11 cellular contexts compared by ENCODE assay signal in the genomic region with DNA sequence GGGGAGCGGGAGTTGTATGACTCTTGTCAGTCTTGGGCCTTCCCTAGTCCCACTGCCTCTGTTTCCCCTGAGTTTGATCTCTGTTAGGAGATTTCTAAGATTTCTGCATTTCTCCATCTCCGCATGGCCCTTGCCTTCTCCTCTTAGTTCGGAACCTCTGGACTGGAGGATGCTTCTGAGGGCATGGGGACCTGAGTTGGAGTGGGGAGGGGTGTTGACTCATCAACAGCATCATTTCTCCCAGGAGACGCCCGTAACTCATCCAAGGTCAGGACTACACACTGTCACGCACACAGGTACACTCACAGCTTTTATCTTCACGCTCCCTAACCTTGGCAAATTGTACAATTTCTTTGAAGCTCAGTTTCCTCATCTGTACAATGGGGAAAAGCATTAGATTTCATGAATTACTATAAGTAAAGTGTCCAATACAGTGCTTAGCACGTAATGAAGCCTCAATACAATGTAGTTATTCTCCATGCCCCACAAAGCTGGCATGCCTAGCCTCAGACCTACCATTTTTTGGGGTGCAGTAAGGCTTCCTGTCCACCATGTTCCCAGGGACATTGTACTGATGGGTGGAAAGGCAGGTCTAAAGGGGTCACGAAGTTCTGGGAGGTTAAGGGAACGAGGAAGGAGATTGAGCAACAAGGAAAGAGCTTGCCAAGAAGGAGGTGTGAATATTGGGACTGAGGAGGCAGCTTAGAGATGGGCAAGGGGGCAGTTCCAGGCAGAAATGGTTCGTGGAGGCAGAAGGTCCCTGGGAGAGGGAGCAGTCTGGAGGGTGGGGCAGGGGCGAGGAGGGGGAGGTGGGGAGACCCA. TPM values are rescaled to one million over a fixed set of nuclear protein-coding genes. Genes with fewer than 3 reads are reported as not detected.
DNase-seq lines count a peak whose midpoint lies in the region; ATAC-seq and TF ChIP-seq lines count a peak whose summit lies in the region.
"Had no signal": no experiment of that assay in that cellular context is flagged by ENCODE, and none has a peak within 500 bp of the region (broad histone marks: within the 10 kb centered on the region; RNA-seq: fewer than 3 reads in every experiment).

No MANE protein-coding gene starts in this region.

- peak overlapping the region; percentile 73 for H3K27ac Mint-ChIP-seq in T-helper 2 cell treated with Interferon-gamma antibody and Interleukin-4, amounts not matched to agents 5 μg/mL and 100 μg/mL, for 36 hours
- peak overlapping the region; percentile 42; the same call in 1 of the 2 replicates for H3K27ac Mint-ChIP-seq in WTC11
- H3K27ac Mint-ChIP-seq in glutamatergic neuron (ENCODE audit: unreplicated experiment): peak overlapping the region; percentile 62
- H3K27ac Mint-ChIP-seq in stimulated activated naive CD8-positive, alpha-beta T cell treated with anti-CD3 and anti-CD28 coated beads, Interleukin-15, amount 100 ng/mL, for 72 hours: peak overlapping the region; percentile 35 to 90
- H3K27ac Mint-ChIP-seq: activated B cell treated with CpG ODN at 0.5 μM for 24 hours had no signal

- POLR2A ChIA-PET in WTC11 (lab: Charles Lee): interaction anchor here (1.0 to 1.5 kb wide), 4 partner anchors 15 to 174 kb away, joined by 3 to 4 read pairs (median 3); no protein-coding TSS in a partner anchor

- no peaks in the 10 kb centered on the region for H3K9me3 Mint-ChIP-seq in T-helper 2 cell treated with Interferon-gamma antibody and Interleukin-4, amounts not matched to agents 5 μg/mL and 100 μg/mL, for 36 hours
- no peaks in the 10 kb centered on the region for H3K9me3 Mint-ChIP-seq in WTC11
- peaks cover 33% of the 10 kb centered on the region for H3K9me3 Mint-ChIP-seq in glutamatergic neuron (ENCODE audit: unreplicated experiment)
- H3K9me3 Mint-ChIP-seq in stimulated activated naive CD8-positive, alpha-beta T cell treated with anti-CD3 and anti-CD28 coated beads, Interleukin-15, amount 100 ng/mL, for 72 hours: no peaks in the 10 kb centered on the region
- H3K9me3 Mint-ChIP-seq: activated B cell treated with CpG ODN at 0.5 μM for 24 hours had no signal

- H3K4me3 Mint-ChIP-seq in T-helper 2 cell treated with Interferon-gamma antibody and Interleukin-4, amounts not matched to agents 5 μg/mL and 100 μg/mL, for 36 hours: peak overlapping the region; percentile 70
- H3K4me3 Mint-ChIP-seq in WTC11 (peak overlapping the region; percentile 18), glutamatergic neuron (ENCODE audit: unreplicated experiment) (peak overlapping the region; percentile 42)
- H3K4me3 Mint-ChIP-seq in stimulated activated naive CD8-positive, alpha-beta T cell treated with anti-CD3 and anti-CD28 coated beads, Interleukin-15, amount 100 ng/mL, for 72 hours: peak overlapping the region; percentile 87 to 92
- H3K4me3 Mint-ChIP-seq: activated B cell treated with CpG ODN at 0.5 μM for 24 hours had no signal

- TF ChIP-seq CTCF in WTC11 (IDR thresholded peaks at IDR 0.05) (no peak), glutamatergic neuron (IDR thresholded peaks at IDR 0.05; ENCODE audit: partially characterized antibody, unreplicated experiment) (no peak)

- H3K27me3 Mint-ChIP-seq in T-helper 2 cell treated with Interferon-gamma antibody and Interleukin-4, amounts not matched to agents 5 μg/mL and 100 μg/mL, for 36 hours (ENCODE audit: low read depth): no peaks in the 10 kb centered on the region
- H3K27me3 Mint-ChIP-seq in WTC11 (ENCODE audit: low read depth) (peaks cover 50% of the 10 kb centered on the region), glutamatergic neuron (ENCODE audit: unreplicated experiment) (peaks cover 39% of the 10 kb centered on the region)
- H3K27me3 Mint-ChIP-seq in stimulated activated naive CD8-positive, alpha-beta T cell treated with anti-CD3 and anti-CD28 coated beads, Interleukin-15, amount 100 ng/mL, for 72 hours: peaks cover 38% of the 10 kb centered on the region

- H3K4me1 Mint-ChIP-seq in T-helper 2 cell treated with Interferon-gamma antibody and Interleukin-4, amounts not matched to agents 5 μg/mL and 100 μg/mL, for 36 hours (ENCODE audit: low read depth): peaks cover 58% of the 10 kb centered on the region
- H3K4me1 Mint-ChIP-seq in WTC11: peaks cover 61% of the 10 kb centered on the region
- peaks cover 9% of the 10 kb centered on the region for H3K4me1 Mint-ChIP-seq in glutamatergic neuron (ENCODE audit: low read depth, unreplicated experiment)
- peaks cover 92% of the 10 kb centered on the region for H3K4me1 Mint-ChIP-seq in stimulated activated naive CD8-positive, alpha-beta T cell treated with anti-CD3 and anti-CD28 coated beads, Interleukin-15, amount 100 ng/mL, for 72 hours

- CTCF ChIA-PET in WTC11 (lab: Charles Lee): interaction anchor here (1.1 to 10.5 kb wide), 7 partner anchors 8 to 234 kb away, joined by 3 to 234 read pairs (median 4); partner anchors contain the start of genes COPS7A, MLF2 and P3H3

- H3K36me3 Mint-ChIP-seq in T-helper 2 cell treated with Interferon-gamma antibody and Interleukin-4, amounts not matched to agents 5 μg/mL and 100 μg/mL, for 36 hours (ENCODE audit: low read depth): peaks cover 2% of the 10 kb centered on the region
- peaks cover 13% of the 10 kb centered on the region for H3K36me3 Mint-ChIP-seq in WTC11
- peaks cover 11% of the 10 kb centered on the region for H3K36me3 Mint-ChIP-seq in glutamatergic neuron (ENCODE audit: unreplicated experiment)

- no peak for DNase-seq in T-helper 2 cell treated with Interferon-gamma antibody and Interleukin-4, amounts not matched to agents 5 μg/mL and 100 μg/mL, for 36 hours (ENCODE audit: low spot score)
- DNase-seq in T-helper 2 cell (no peak), WTC11 (ENCODE audit: low spot score) (no peak), glutamatergic neuron (no peak), foreskin melanocyte (no peak)
- no peak for DNase-seq in stimulated activated naive CD8-positive, alpha-beta T cell treated with anti-CD3 and anti-CD28 coated beads, Interleukin-15, amount 100 ng/mL, for 72 hours
- DNase-seq: activated B cell treated with CpG ODN at 0.5 μM for 24 hours, H9 had no signal

- ATAC-seq in WTC11 (no peak), HG03521 (IDR thresholded peaks at IDR 0.05; ENCODE audit: unreplicated experiment) (no peak), GM18858 (IDR thresholded peaks at IDR 0.05; ENCODE audit: unreplicated experiment) (no peak)
- no peak for ATAC-seq in stimulated activated naive CD8-positive, alpha-beta T cell treated with anti-CD3 and anti-CD28 coated beads, Interleukin-15, amount 100 ng/mL, for 72 hours

TF ChIP-seq in WTC11, 78 proteins besides CTCF, POLR2A, EP300 and RAD21:
- TF ChIP-seq ETV6 (CRISPR knock-in tag; IDR thresholded peaks at IDR 0.05) (no peak), NR1H2 (CRISPR knock-in tag; IDR thresholded peaks at IDR 0.05) (no peak), ZNF219 (CRISPR knock-in tag; IDR thresholded peaks at IDR 0.05; ENCODE audit: borderline replicate concordance) (no peak), KAT7 (CRISPR knock-in tag; IDR thresholded peaks at IDR 0.05; ENCODE audit: borderline replicate concordance) (no peak), ZNF232 (CRISPR knock-in tag; IDR thresholded peaks at IDR 0.05) (no peak), IRF2 (CRISPR knock-in tag; IDR thresholded peaks at IDR 0.05; ENCODE audit: borderline replicate concordance, low read depth) (no peak)
- TF ChIP-seq, protein P1, sequence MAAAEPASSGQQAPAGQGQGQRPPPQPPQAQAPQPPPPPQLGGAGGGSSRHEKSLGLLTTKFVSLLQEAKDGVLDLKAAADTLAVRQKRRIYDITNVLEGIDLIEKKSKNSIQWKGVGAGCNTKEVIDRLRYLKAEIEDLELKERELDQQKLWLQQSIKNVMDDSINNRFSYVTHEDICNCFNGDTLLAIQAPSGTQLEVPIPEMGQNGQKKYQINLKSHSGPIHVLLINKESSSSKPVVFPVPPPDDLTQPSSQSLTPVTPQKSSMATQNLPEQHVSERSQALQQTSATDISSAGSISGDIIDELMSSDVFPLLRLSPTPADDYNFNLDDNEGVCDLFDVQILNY (CRISPR knock-in tag; IDR thresholded peaks at IDR 0.05): no peak

RNA-seq across cellular contexts. Expression of gene LAG3, which starts 0.6 kb away (rescaled TPM):
- total RNA-seq in WTC11 (2021): 2.4 to 2.6 TPM (median 2.6 TPM) in 3 replicates
- 7.3 TPM for total RNA-seq in glutamatergic neuron (ENCODE audit: unreplicated experiment)
- total RNA-seq: activated B cell treated with CpG ODN at 0.5 μM for 24 hours, ascending aorta had no signal

RNA-seq across cellular contexts. Expression of gene PTMS, which starts 5.6 kb away (rescaled TPM):
- total RNA-seq in WTC11 (2021): 370 to 539 TPM (median 525 TPM) in 3 replicates
- 966 TPM for total RNA-seq in glutamatergic neuron (ENCODE audit: unreplicated experiment)

RNA-seq across cellular contexts. Expression of gene CD4, which starts 17.6 kb away (rescaled TPM):
- 2.5 to 3.3 TPM (median 2.7 TPM) in 3 replicates for total RNA-seq in WTC11 (2021)
- total RNA-seq in glutamatergic neuron (ENCODE audit: unreplicated experiment): 0.17 TPM

RNA-seq across cellular contexts. Expression of gene MLF2, which starts 18.8 kb away (rescaled TPM):
- total RNA-seq in WTC11 (2021) (226 to 236 TPM (median 229 TPM) in 3 replicates), glutamatergic neuron (ENCODE audit: unreplicated experiment) (228 TPM)

RNA-seq across cellular contexts. Expression of gene COPS7A, which starts 47.9 kb away (rescaled TPM):
- 41.2 to 43.8 TPM (median 41.4 TPM) in 3 replicates for total RNA-seq in WTC11 (2021)
- 25.9 TPM for total RNA-seq in glutamatergic neuron (ENCODE audit: unreplicated experiment)

Comparison
In these comparisons a context has a peak if more than half of its experiments do, and no peak if none do; other contexts are left out.
1. H3K4me3 Mint-ChIP-seq: peak in every context shown above with its lines; median percentile 90 in stimulated activated naive CD8-positive, alpha-beta T cell treated with anti-CD3 and anti-CD28 coated beads, Interleukin-15, amount 100 ng/mL, for 72 hours; 70 in T-helper 2 cell treated with Interferon-gamma antibody and Interleukin-4, amounts not matched to agents 5 μg/mL and 100 μg/mL, for 36 hours; 42 in glutamatergic neuron; 18 in WTC11.